ENCODE assay signal across 18 cellular contexts in the genomic region with DNA sequence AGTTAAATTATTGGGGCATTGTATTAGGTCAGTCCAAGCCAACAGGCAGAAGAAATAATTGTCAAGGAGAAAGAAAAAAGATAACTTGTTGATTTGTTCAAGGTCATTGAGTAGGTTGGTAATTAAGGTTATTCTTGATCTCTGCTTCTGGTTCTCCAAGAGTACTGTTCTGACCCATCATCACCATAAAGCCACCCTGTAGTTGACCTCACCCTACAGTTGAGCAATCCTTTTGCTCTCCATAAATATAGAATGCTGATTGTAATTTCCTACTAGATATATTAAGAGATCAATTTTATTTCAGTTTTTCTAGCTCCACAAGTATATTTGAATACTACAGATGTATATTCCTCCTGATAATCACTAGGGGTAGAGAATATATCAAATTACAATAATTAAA.
"Had no signal": no experiment of that assay in that cellular context is flagged by ENCODE, and none has a peak within 500 bp of the region (broad histone marks: within the 10 kb centered on the region; RNA-seq: fewer than 3 reads in every experiment).

No MANE protein-coding gene starts in this region.

- H3K4me3 ChIP-seq: MG63 had no signal

- H3K36me3 ChIP-seq: MG63 had no signal

- H3K27me3 ChIP-seq: MG63 had no signal

- FAIRE-seq: HepG2, RCC 7860 had no signal

- DNase-seq: IMR-90, Karpas-422, KG1, MG63, NCI-H1092, NCI-H1105 treated with DMSO at 0.1 percent for 48 hours, NCI-H1694 treated with DMSO at 0.1 percent for 48 hours, NCI-H2081, NCI-H2107, NCI-H2227 treated with DMSO at 0.1 percent for 48 hours, NCI-H446, NCI-H510A, NCI-H524 treated with DMSO at 0.1 percent for 48 hours, RPMI8226, SHP77, SK-N-SH had no signal

- H3K9me3 ChIP-seq: MG63, SK-N-SH had no signal

- ATAC-seq: HepG2 had no signal
